28 cellular contexts compared by ENCODE assay signal in genomic region chr7:31975546-31975945, GRCh38.
"Had no signal": no experiment of that assay in that cellular context is flagged by ENCODE, and none has a peak within 500 bp of the region (broad histone marks: within the 10 kb centered on the region; RNA-seq: fewer than 3 reads in every experiment).

No MANE protein-coding gene starts in this region.

- H3K4me1 ChIP-seq: ascending aorta, breast epithelium, esophagus squamous epithelium, gastroesophageal sphincter had no signal

- H2AFZ ChIP-seq: hepatocyte had no signal

- H3K4me2 ChIP-seq: hepatocyte had no signal

- H3K27ac ChIP-seq: ascending aorta, breast epithelium, cardiac muscle cell, coronary artery, epithelial cell of prostate, esophagus squamous epithelium, gastroesophageal sphincter, hepatocyte had no signal

- ATAC-seq: activated CD4-positive, alpha-beta T cell treated with anti-CD3 and anti-CD28 coated beads for 36 hours; activated naive CD4-positive, alpha-beta T cell treated with anti-CD3 and anti-CD28 coated beads, Interleukin-2, amount 50 U/mL, for 72 hours; activated T-cell treated with anti-CD3 and anti-CD28 coated beads, Interleukin-2, amount 50 U/mL, for 72 hours; effector memory CD8-positive, alpha-beta T cell; gastroesophageal sphincter; heart right ventricle had no signal

- H3K36me3 ChIP-seq: ascending aorta, breast epithelium, cardiac muscle cell, esophagus squamous epithelium, gastroesophageal sphincter had no signal

- H3K27me3 ChIP-seq: ascending aorta, breast epithelium, cardiac muscle cell, esophagus squamous epithelium, gastroesophageal sphincter, heart right ventricle, hepatocyte had no signal

- H3K79me2 ChIP-seq: hepatocyte had no signal

- DNase-seq: activated CD4-positive, alpha-beta memory T cell treated with anti-CD3 and anti-CD28 coated beads for 36 hours; activated CD4-positive, alpha-beta T cell treated with anti-CD3 and anti-CD28 coated beads for 36 hours; activated CD4-positive, alpha-beta T cell treated with anti-CD3 and anti-CD28 coated beads, Interleukin-2, amount 10 ng/mL, durations not matched to agents 24 days and 14 days; activated CD4-positive, CD25-positive, alpha-beta regulatory T cell; activated CD4-positive, CD25-positive, alpha-beta regulatory T cell treated with anti-CD3 and anti-CD28 coated beads, Interleukin-2, amount 50 U/mL, for 72 hours; activated CD8-positive, alpha-beta memory T cell treated with anti-CD3 and anti-CD28 coated beads, Interleukin-2, amount 50 U/mL, for 48 hours; activated gamma-delta T cell; activated naive CD4-positive, alpha-beta T cell; activated naive CD4-positive, alpha-beta T cell treated with anti-CD3 and anti-CD28 coated beads, Interleukin-2, amount 10 ng/mL, durations not matched to agents 7 days and 5 days; activated naive CD8-positive, alpha-beta T cell treated with anti-CD3 and anti-CD28 coated beads, Interleukin-2, amount 10 ng/mL, durations not matched to agents 7 days and 5 days; activated T-cell treated with anti-CD3 and anti-CD28 coated beads for 4 hours; activated T-cell treated with anti-CD3 and anti-CD28 coated beads, Interleukin-2, amount 50 U/mL, for 24 hours; activated T-cell treated with anti-CD3 and anti-CD28 coated beads, Interleukin-2, amount 50 U/mL, for 72 hours; dermis blood vessel endothelial cell; effector CD4-positive, alpha-beta T cell; effector memory CD8-positive, alpha-beta T cell; esophagus squamous epithelium; foreskin melanocyte; heart right ventricle; T-helper 2 cell had no signal

- H3K4me3 ChIP-seq: ascending aorta, breast epithelium, cardiac muscle cell, coronary artery, esophagus squamous epithelium, gastroesophageal sphincter, heart right ventricle, hepatocyte had no signal

- H3K9me3 ChIP-seq: breast epithelium, esophagus squamous epithelium, gastroesophageal sphincter had no signal
